In genomic region chr6:89483111-89483720, GRCh38 we compare ENCODE assay signal across 10 cellular contexts. TPM values are rescaled to one million over a fixed set of nuclear protein-coding genes. Genes with fewer than 3 reads are reported as not detected.
DNase-seq lines count a peak whose midpoint lies in the region; TF ChIP-seq lines count a peak whose summit lies in the region.
"Had no signal": no experiment of that assay in that cellular context is flagged by ENCODE, and none has a peak within 500 bp of the region (broad histone marks: within the 10 kb centered on the region; RNA-seq: fewer than 3 reads in every experiment).

No MANE protein-coding gene starts in this region.

- no peak for TF ChIP-seq CTCF in suprapubic skin (IDR thresholded peaks at IDR 0.05)

- no peak for TF ChIP-seq POLR2A in suprapubic skin (IDR thresholded peaks at IDR 0.05)

- no peaks in the 10 kb centered on the region for H3K36me3 ChIP-seq in suprapubic skin

- 64% methylated on average over 6 of the region's 7 CpGs for WGBS in suprapubic skin

- TF ChIP-seq EP300 in suprapubic skin (IDR thresholded peaks at IDR 0.05), result no peak

- H3K27ac ChIP-seq in suprapubic skin, result peak overlapping the region; percentile 7

- DNase-seq in NCI-H146 (lab: John Stamatoyannopoulos, UW), result peak; percentile 30
- peak; percentile 69 for DNase-seq in astrocyte of the hippocampus (ENCODE audit: low read depth, low spot score)
- peak; percentile 66 for DNase-seq in iPS-NIHi11 (ENCODE audit: low spot score)
- no peak for DNase-seq in suprapubic skin (ENCODE audit: low spot score in 2 of 2)
- DNase-seq in HuH-7 (ENCODE audit: low spot score), result no peak
- DNase-seq in activated CD4-positive, alpha-beta T cell treated with anti-CD3 and anti-CD28 coated beads for 1 hour, result no peak
- no peak for DNase-seq in ACHN
- DNase-seq in NCI-H1436 treated with DMSO at 0.1 percent for 48 hours (lab: John Stamatoyannopoulos, UW), result no peak
- DNase-seq: NCI-H446, T1000 had no signal

- H3K27me3 ChIP-seq in suprapubic skin, result no peaks in the 10 kb centered on the region

- in situ Hi-C loops in ACHN (cut with HindIII; ENCODE audit: low pct_ligation_motif_present, low pct_unique_long_range_greater_than_20kb, low sequenced_read_pairs), result no loop called here

- peaks cover 18% of the 10 kb centered on the region for H3K4me1 ChIP-seq in suprapubic skin

- H3K9me3 ChIP-seq in suprapubic skin, result no peaks in the 10 kb centered on the region

- H3K4me3 ChIP-seq in suprapubic skin, result no peak overlapping the region

RNA-seq across cellular contexts. Expression of gene ANKRD6, which starts 50.3 kb away (rescaled TPM):
- 1 to 10 TPM; 3.4 to 6.9 (median 5.4) TPM for total RNA-seq in suprapubic skin

Comparison
In these comparisons a context has a peak if more than half of its experiments do, and no peak if none do; other contexts are left out.
1. DNase-seq: peak in NCI-H146 (single experiment), astrocyte of the hippocampus (single experiment) and iPS-NIHi11 (single experiment); none in suprapubic skin (0 of 2), HuH-7 (single experiment), activated CD4-positive, alpha-beta T cell treated with anti-CD3 and anti-CD28 coated beads for 1 hour (single experiment), ACHN (single experiment) and NCI-H1436 treated with DMSO at 0.1 percent for 48 hours (single experiment).